ENCODE assay signal across 9 cellular contexts in genomic region chr7:92731327-92732063, GRCh38.
A peak's percentile ranks its signal among the peaks of the same experiment; 100 is the strongest.
DNase-seq lines count a peak whose midpoint lies in the region; ATAC-seq and TF ChIP-seq lines count a peak whose summit lies in the region.
"Had no signal": no experiment of that assay in that cellular context is flagged by ENCODE, and none has a peak within 500 bp of the region (broad histone marks: within the 10 kb centered on the region; RNA-seq: fewer than 3 reads in every experiment).

No MANE protein-coding gene starts in this region.

- peaks cover 0 to 12% (median 0%) of the 10 kb centered on the region in 3 donors for H3K36me3 Mint-ChIP-seq in immature natural killer cell

- DNase-seq in CD1c-positive myeloid dendritic cell (ENCODE audit: extremely low spot score) (peak; percentile 89), heart right ventricle (no peak), Peyer's patch (no peak), NCI-H1417 (lab: John Stamatoyannopoulos, UW) (no peak), immature natural killer cell (no peak), SK-N-DZ (ENCODE audit: low spot score) (no peak)
- DNase-seq: NCI-H1417 treated with DMSO at 0.1 percent for 48 hours had no signal

- H3K9me3 Mint-ChIP-seq in immature natural killer cell = no peaks in the 10 kb centered on the region

- H3K9me3 ChIP-seq in heart right ventricle (no peaks in the 10 kb centered on the region), Peyer's patch (no peaks in the 10 kb centered on the region)

- TF ChIP-seq CTCF in heart right ventricle (IDR thresholded peaks at IDR 0.05) (no peak), Peyer's patch (IDR thresholded peaks at IDR 0.05) (no peak)

- peak overlapping the region in 1 of 6 donors; percentile 41 for H3K27ac Mint-ChIP-seq in immature natural killer cell

- H3K27me3 ChIP-seq in heart right ventricle (no peaks in the 10 kb centered on the region), Peyer's patch (no peaks in the 10 kb centered on the region)

- TF ChIP-seq POLR2A in Peyer's patch (IDR thresholded peaks at IDR 0.05) = no peak

- WGBS in heart right ventricle, 2 donors = 81 to 84% methylated on average over 2 of the region's 2 CpGs

- peak overlapping the region in 4 of 10 donors; percentile 2 to 69 (median 51) for H3K27ac ChIP-seq in heart right ventricle
- no peak overlapping the region for H3K27ac ChIP-seq in Peyer's patch

- ATAC-seq in GM21717 (IDR thresholded peaks at IDR 0.05; ENCODE audit: unreplicated experiment) (peak; percentile 72), SK-N-SH treated with all-trans-retinoic acid at 6 μM for 48 hours (peak; percentile 31), heart right ventricle (peak in 6 of 8 donors; percentile 30 to 69 (median 54))

- intact Hi-C loops in heart right ventricle (cut with DNase I) = no loop called here

- H3K4me3 Mint-ChIP-seq in immature natural killer cell = no peak overlapping the region

- H3K4me1 Mint-ChIP-seq in immature natural killer cell = peaks cover 8 to 21% of the 10 kb centered on the region in 2 donors

- H3K36me3 ChIP-seq in heart right ventricle (no peaks in the 10 kb centered on the region), Peyer's patch (no peaks in the 10 kb centered on the region)

- H3K4me3 ChIP-seq in heart right ventricle (no peak overlapping the region), Peyer's patch (no peak overlapping the region)

- H3K27me3 Mint-ChIP-seq in immature natural killer cell (ENCODE audit: low read depth in 3 of 3) = no peaks in the 10 kb centered on the region

- H3K4me1 ChIP-seq in heart right ventricle = peaks cover 0 to 30% (median 17%) of the 10 kb centered on the region in 9 donors
- peaks cover 0 to 9% (median 1%) of the 10 kb centered on the region in 4 donors for H3K4me1 ChIP-seq in Peyer's patch

TF ChIP-seq in SK-N-SH treated with all-trans-retinoic acid at 6 μM for 48 hours, 23 proteins besides CTCF, POLR2A, EP300 and RAD21:
- TF ChIP-seq CSRNP3 (CRISPR knock-in tag; IDR thresholded peaks at IDR 0.05) = no peak
- no peak for TF ChIP-seq ARNTL (CRISPR knock-in tag; IDR thresholded peaks at IDR 0.05; ENCODE audit: borderline replicate concordance, low read depth)
- TF ChIP-seq ZNF70 (CRISPR knock-in tag; IDR thresholded peaks at IDR 0.05) = no peak
- no peak for TF ChIP-seq ESRRG (CRISPR knock-in tag; IDR thresholded peaks at IDR 0.05)
- peak; percentile 13; the same call in 1 of the 2 replicates for TF ChIP-seq ISL1 (CRISPR knock-in tag; IDR thresholded peaks at IDR 0.05)
- no peak for TF ChIP-seq TOX (CRISPR knock-in tag; IDR thresholded peaks at IDR 0.05; ENCODE audit: borderline replicate concordance)
- no peak for TF ChIP-seq ZNF8 (CRISPR knock-in tag; IDR thresholded peaks at IDR 0.05)
- TF ChIP-seq CREB5 (CRISPR knock-in tag; IDR thresholded peaks at IDR 0.05; ENCODE audit: low read depth) = no peak
- TF ChIP-seq CSDC2 (CRISPR knock-in tag; IDR thresholded peaks at IDR 0.05) = no peak
